Comparison of ENCODE assay signal across 1 cellular context in genomic region chr6:41027799-41028617, GRCh38.
TF ChIP-seq lines count a peak whose summit lies in the region.

No MANE protein-coding gene starts in this region.

TF ChIP-seq in K562, 482 proteins besides CTCF, POLR2A, EP300 and RAD21 (continued from another document and continues in another):
- TF ChIP-seq ZMIZ1 (IDR thresholded peaks at IDR 0.05; ENCODE audit: low read depth in 2 of 2, low read length in 2 of 2) (no peak), POLR3A (IDR thresholded peaks at IDR 0.05; ENCODE audit: borderline replicate concordance, extremely low read depth, insufficient read depth, insufficient read length) (no peak), ATF1 (CRISPR knock-in tag; IDR thresholded peaks at IDR 0.05) (no peak), ATF1 (tag; IDR thresholded peaks at IDR 0.05) (peak; percentile 51), YY1 (IDR thresholded peaks at IDR 0.05; ENCODE audit: borderline replicate concordance in 1 of 3, control insufficient read depth in 1 of 3, extremely low read depth in 1 of 3, insufficient read depth in 3 of 3, insufficient read length in 1 of 3, insufficient replicate concordance in 2 of 3, low read depth in 1 of 3, low read length in 2 of 3) (peak in 1 of 3 experiments; percentile 51), ZNF277 (CRISPR knock-in tag; IDR thresholded peaks at IDR 0.05; ENCODE audit: borderline replicate concordance) (no peak), HDAC2 (IDR thresholded peaks at IDR 0.05) (0 out of 2 replicates have a peak, but pooled peaks have one; percentile 39), GABPA (tag; conservative IDR thresholded peaks at IDR 0.05; ENCODE audit: low read depth) (peak; percentile 58; the same call in 1 of the 2 replicates), ETV6 (IDR thresholded peaks at IDR 0.05; ENCODE audit: borderline replicate concordance in 1 of 2, low read depth in 2 of 2, low read length in 1 of 2) (no peak), ETV6 (CRISPR knock-in tag; IDR thresholded peaks at IDR 0.05; ENCODE audit: borderline replicate concordance) (no peak), CTBP1 (IDR thresholded peaks at IDR 0.05; ENCODE audit: borderline replicate concordance) (peak; percentile 83; the same call in 1 of the 2 replicates), ZKSCAN8 (CRISPR knock-in tag; IDR thresholded peaks at IDR 0.05) (no peak), NFYB (IDR thresholded peaks at IDR 0.05; ENCODE audit: extremely low read depth, insufficient read length) (no peak), USF1 (CRISPR knock-in tag; IDR thresholded peaks at IDR 0.05) (peak; percentile 40; the same call in 1 of the 2 replicates), THRA (IDR thresholded peaks at IDR 0.05) (no peak), AFF4 (CRISPR knock-in tag; IDR thresholded peaks at IDR 0.05) (peak; percentile 79), BHLHE40 (IDR thresholded peaks at IDR 0.05; ENCODE audit: low read length) (no peak; the same call in 1 of the 2 replicates), XRCC4 (IDR thresholded peaks at IDR 0.05; ENCODE audit: extremely low read depth, insufficient read depth, insufficient read length) (no peak), ZNF717 (CRISPR knock-in tag; IDR thresholded peaks at IDR 0.05) (no peak), ZNF644 (tag; IDR thresholded peaks at IDR 0.05; ENCODE audit: low read depth) (no peak), ZNF778 (CRISPR knock-in tag; IDR thresholded peaks at IDR 0.05) (no peak), ATF7 (IDR thresholded peaks at IDR 0.05) (peak; percentile 58), ZNF609 (CRISPR knock-in tag; IDR thresholded peaks at IDR 0.05; ENCODE audit: borderline replicate concordance) (no peak), E2F6 (IDR thresholded peaks at IDR 0.05; ENCODE audit: borderline replicate concordance in 1 of 2, extremely low read depth in 1 of 2, insufficient read depth in 1 of 2, insufficient read length in 1 of 2, low read depth in 1 of 2, low read length in 1 of 2, poor library complexity in 1 of 2, severe bottlenecking in 1 of 2) (peak; percentile 72 to 92), AFF1 (IDR thresholded peaks at IDR 0.05; ENCODE audit: low read depth in 1 of 2, partially characterized antibody in 2 of 2) (no peak), PHF21A (IDR thresholded peaks at IDR 0.05; ENCODE audit: borderline replicate concordance, low read depth) (no peak), TCF3 (CRISPR knock-in tag; IDR thresholded peaks at IDR 0.05) (no peak), RBM22 (IDR thresholded peaks at IDR 0.05; ENCODE audit: low read depth, low read length, poor library complexity, severe bottlenecking) (peak; percentile 73), KLF6 (CRISPR knock-in tag; IDR thresholded peaks at IDR 0.05; ENCODE audit: borderline replicate concordance) (no peak), SMARCB1 (IDR thresholded peaks at IDR 0.05; ENCODE audit: insufficient read length, low read depth) (no peak), ZNF408 (CRISPR knock-in tag; IDR thresholded peaks at IDR 0.05; ENCODE audit: low read depth) (no peak), ZBTB43 (CRISPR knock-in tag; IDR thresholded peaks at IDR 0.05) (no peak)
